In genomic region chr13:113296842-113297369, GRCh38 we compare ENCODE assay signal across 8 cellular contexts. TPM values are rescaled to one million over a fixed set of nuclear protein-coding genes. Genes with fewer than 3 reads are reported as not detected.
DNase-seq lines count a peak whose midpoint lies in the region; ATAC-seq and TF ChIP-seq lines count a peak whose summit lies in the region.

TSS of gene LAMP1 (plus strand) at chr13:113297239. CDS start at chr13:113297435, 196 bp downstream.

- H2BK120ac ChIP-seq in trophoblast cell (ENCODE audit: insufficient read depth, low read length, poor library complexity): peak within 1 kb of the TSS; percentile 55

- H4K8ac ChIP-seq in trophoblast cell (ENCODE audit: low read depth, low read length): peak within 1 kb of the TSS; percentile 98

- in situ Hi-C loops in GM13976 (cut with MboI; ENCODE audit: low sequenced_read_pairs, unreplicated experiment): no loop called here

- H3K4me3 Mint-ChIP-seq in T-cell: peak within 1 kb of the TSS; percentile 92 to 97 (median 95)

- peaks cover 11% of the 10 kb centered on the region for H3K79me2 ChIP-seq in trophoblast cell (ENCODE audit: control insufficient read depth, insufficient read depth, low read length, poor library complexity)

- H3K23ac ChIP-seq in trophoblast cell (ENCODE audit: low read length): no peak within 1 kb of the TSS

- peak within 1 kb of the TSS; percentile 73 for H2BK5ac ChIP-seq in trophoblast cell (ENCODE audit: low read depth, low read length, poor library complexity)

- H3K27ac ChIP-seq in adipose tissue (ENCODE audit: low read depth, low read length) (peak within 1 kb of the TSS; percentile 12), trophoblast cell (ENCODE audit: low read depth, low read length) (peak within 1 kb of the TSS; percentile 54), tibial nerve (peak within 1 kb of the TSS; percentile 59 to 92 (median 90))

- H4K91ac ChIP-seq in trophoblast cell (ENCODE audit: low read depth, low read length): peak within 1 kb of the TSS; percentile 86

- 0% methylated on average over 52 to 74 of the region's 74 CpGs for WGBS in adipose tissue, 3 donors
- no CpG with 5 or more reads among the region's 74 CpGs for WGBS in trophoblast cell (ENCODE audit: extremely low coverage, insufficient coverage, insufficient read length)
- 0 to 1% methylated on average over 35 to 40 of the region's 74 CpGs for WGBS in tibial nerve, 2 donors

- intact Hi-C loops in cardiac septum (cut with DNase I): loop anchor here (2.0 kb wide), 1 partner anchor 96 kb away; no protein-coding TSS in a partner anchor

- H3K4ac ChIP-seq in trophoblast cell (ENCODE audit: low read depth, low read length): peak within 1 kb of the TSS; percentile 97

- H2BK12ac ChIP-seq in trophoblast cell (ENCODE audit: low read length): peak within 1 kb of the TSS; percentile 5

- TF ChIP-seq POLR2A in tibial nerve (IDR thresholded peaks at IDR 0.05): peak; percentile 41 to 59

- peaks cover 8 to 16% of the 10 kb centered on the region in 2 donors for H3K27me3 Mint-ChIP-seq in T-cell

- peak within 1 kb of the TSS; percentile 97 for H4K12ac ChIP-seq in trophoblast cell (ENCODE audit: low read depth, low read length)

- H3K14ac ChIP-seq in trophoblast cell (ENCODE audit: low read length): peak within 1 kb of the TSS; percentile 77

- TF ChIP-seq CTCF in GM13976 (IDR thresholded peaks at IDR 0.05; ENCODE audit: borderline replicate concordance, control extremely low read depth, extremely low read depth, insufficient read depth, missing control alignments): no peak
- peak in 2 of 5 experiments; percentile 53 to 65 for TF ChIP-seq CTCF in tibial nerve (IDR thresholded peaks at IDR 0.05)

- H3K4me1 ChIP-seq in trophoblast cell (ENCODE audit: control insufficient read depth in 1 of 2, insufficient read depth in 2 of 2, low read length in 2 of 2): peaks cover 5 to 7% of the 10 kb centered on the region in 2 experiments
- H3K4me1 ChIP-seq in tibial nerve: peaks cover 0 to 49% (median 7%) of the 10 kb centered on the region in 4 donors

- peak within 1 kb of the TSS; percentile 92 for H3K4me2 ChIP-seq in trophoblast cell (ENCODE audit: low read length)

- H3K9ac ChIP-seq in trophoblast cell (ENCODE audit: low read length): peak within 1 kb of the TSS; percentile 85

- POLR2A ChIA-PET in T-cell (lab: Charles Lee): interaction anchor here in 1 of 2 donors (0.5 kb wide), 1 partner anchor 87 kb away, joined by 3 read pairs; no protein-coding TSS in a partner anchor

- peaks cover 12% of the 10 kb centered on the region for H3K36me3 Mint-ChIP-seq in T-cell

- H2AK5ac ChIP-seq in trophoblast cell (ENCODE audit: low read length): peak within 1 kb of the TSS; percentile 71

- H3K4me3 ChIP-seq in trophoblast cell (ENCODE audit: low read depth, low read length) (peak within 1 kb of the TSS; percentile 94), tibial nerve (peak within 1 kb of the TSS; percentile 86 to 98 (median 96))

- H3K36me3 ChIP-seq in trophoblast cell (ENCODE audit: control insufficient read depth in 1 of 2, insufficient read depth in 2 of 2, low read length in 2 of 2) (no peaks in the 10 kb centered on the region), tibial nerve (no peaks in the 10 kb centered on the region)

- peaks cover 39 to 46% (median 45%) of the 10 kb centered on the region in 3 donors for H3K4me1 Mint-ChIP-seq in T-cell

- H3K9me3 ChIP-seq in trophoblast cell (ENCODE audit: insufficient read depth, low read depth, low read length) (no peaks in the 10 kb centered on the region), tibial nerve (no peaks in the 10 kb centered on the region)

- H3K27me3 ChIP-seq in trophoblast cell (ENCODE audit: insufficient read depth, low read length): no peaks in the 10 kb centered on the region
- no peaks in the 10 kb centered on the region for H3K27me3 ChIP-seq in tibial nerve

- peak; percentile 75 to 98 for TF ChIP-seq EP300 in tibial nerve (IDR thresholded peaks at IDR 0.05)

- no peaks in the 10 kb centered on the region for H3K9me3 Mint-ChIP-seq in T-cell

- H3K18ac ChIP-seq in trophoblast cell (ENCODE audit: low read length): peak within 1 kb of the TSS; percentile 86

- peak; percentile 99 for DNase-seq in GM13976 (ENCODE audit: low spot score)
- peak; percentile 99 for DNase-seq in NCI-H146 (lab: John Stamatoyannopoulos, UW)
- DNase-seq in T-cell: peak; percentile 88 to 100 (median 97)
- DNase-seq in cardiac septum (ENCODE audit: low spot score): peak; percentile 97
- peak; percentile 99 for DNase-seq in trophoblast cell
- peak; percentile 99 for DNase-seq in tibial nerve (ENCODE audit: low spot score in 2 of 2)

- peak within 1 kb of the TSS; percentile 92 for H2AFZ ChIP-seq in trophoblast cell (ENCODE audit: insufficient read depth, low read length, poor library complexity)

- peak within 1 kb of the TSS; percentile 100 for H3K27ac Mint-ChIP-seq in T-cell

- H3K79me1 ChIP-seq in trophoblast cell (ENCODE audit: low read length): peaks cover 12% of the 10 kb centered on the region

- CTCF ChIA-PET in T-cell (lab: Charles Lee): interaction anchor here in 1 of 2 donors (1.2 kb wide), 1 partner anchor 87 kb away, joined by 4 read pairs; the partner anchor contains the start of gene CUL4A

- peak; percentile 74 for ATAC-seq in HG02852 (IDR thresholded peaks at IDR 0.05; ENCODE audit: unreplicated experiment)
- peak; percentile 89 to 91 (median 90) for ATAC-seq in T-cell (replicated peaks in 1 of 4)

RNA-seq across cellular contexts. Expression of gene LAMP1, which starts in this region (rescaled TPM):
- total RNA-seq in T-cell (100 to 1,000 TPM in 4 of 5 donors, 10 to 100 TPM in 1; 83.6 to 120 (median 112) TPM), cardiac septum (91.4 TPM), tibial nerve (100 to 1,000 TPM; 114 to 166 (median 130) TPM)
- polyA plus RNA-seq in adipose tissue: 100 to 1,000 TPM in 1 of 3 donors, 10 to 100 TPM in 2; 46.6 to 101 (median 66.7) TPM
- polyA plus RNA-seq in trophoblast cell (2013): 208 and 223 TPM in 2 replicates

Comparison
In these comparisons a context has a peak if more than half of its experiments do, and no peak if none do; other contexts are left out.
1. Peak in every context shown above with its lines: DNase-seq, ATAC-seq, H3K4me3 ChIP-seq and H3K27ac ChIP-seq.
2. H3K27ac ChIP-seq: peak in every context shown above with its lines; median percentile 90 in tibial nerve; 54 in trophoblast cell; 12 in adipose tissue.